8 cellular contexts compared by ENCODE assay signal in genomic region chr3:9947025-9947995, GRCh38. TPM values are rescaled to one million over a fixed set of nuclear protein-coding genes. Genes with fewer than 3 reads are reported as not detected.
DNase-seq lines count a peak whose midpoint lies in the region; ATAC-seq and TF ChIP-seq lines count a peak whose summit lies in the region.

No MANE protein-coding gene starts in this region.

- H3K27me3 Mint-ChIP-seq in activated CD4-positive, alpha-beta memory T cell treated with anti-CD3 and anti-CD28 coated beads, Interleukin-2, amount 10 ng/mL, durations not matched to agents 7 days and 5 days: no peaks in the 10 kb centered on the region

- H3K9me3 ChIP-seq in gastrocnemius medialis: no peaks in the 10 kb centered on the region

- TF ChIP-seq CTCF in astrocyte of the spinal cord (IDR thresholded peaks at IDR 0.05; ENCODE audit: low read depth, low read length): peak; percentile 58
- peak; percentile 56 to 78 (median 74) for TF ChIP-seq CTCF in gastrocnemius medialis (IDR thresholded peaks at IDR 0.05 in 4 of 5, conservative IDR thresholded peaks at IDR 0.05 in 1 of 5)

- in situ Hi-C loops in astrocyte of the spinal cord (cut with HindIII; ENCODE audit: low sequenced_read_pairs) (no loop called here), gastrocnemius medialis (cut with MboI; ENCODE audit: low sequenced_read_pairs in 4 of 4) (no loop called here)

- CTCF ChIA-PET in activated CD4-positive, alpha-beta memory T cell treated with anti-CD3 and anti-CD28 coated beads, Interleukin-2, amount 10 ng/mL, durations not matched to agents 7 days and 5 days (lab: Charles Lee): interaction anchor here (0.6 to 3.6 kb wide), 25 partner anchors 8 to 316 kb away, joined by 3 to 87 read pairs (median 6); partner anchors contain the start of genes ARPC4, CRELD1, EMC3 and FANCD2

- peaks cover 22% of the 10 kb centered on the region for H3K4me1 Mint-ChIP-seq in activated CD4-positive, alpha-beta memory T cell treated with anti-CD3 and anti-CD28 coated beads, Interleukin-2, amount 10 ng/mL, durations not matched to agents 7 days and 5 days

- H3K36me3 ChIP-seq in gastrocnemius medialis: peaks cover 0 to 16% of the 10 kb centered on the region in 2 donors

- H3K4me3 ChIP-seq in astrocyte of the spinal cord (ENCODE audit: low read depth, low read length): peak overlapping the region; percentile 63
- peak overlapping the region; percentile 56 for H3K4me3 ChIP-seq in iPS-11a (ENCODE audit: low read depth, low read length)
- H3K4me3 ChIP-seq in gastrocnemius medialis: peak overlapping the region; percentile 62 to 87 (median 80)

- TF ChIP-seq POLR2A in gastrocnemius medialis (IDR thresholded peaks at IDR 0.05): peak; percentile 70 to 83

- H3K27ac Mint-ChIP-seq in activated CD4-positive, alpha-beta memory T cell treated with anti-CD3 and anti-CD28 coated beads, Interleukin-2, amount 10 ng/mL, durations not matched to agents 7 days and 5 days: no peak overlapping the region

- H3K27me3 ChIP-seq in gastrocnemius medialis: no peaks in the 10 kb centered on the region

- intact Hi-C loops in gastrocnemius medialis (cut with DNase I; ENCODE audit: low total_unique reads): loop anchor here (2.0 to 5.0 kb wide), 3 partner anchors 29 to 80 kb away; partner anchors contain the start of gene FANCD2

- H3K9me3 Mint-ChIP-seq in activated CD4-positive, alpha-beta memory T cell treated with anti-CD3 and anti-CD28 coated beads, Interleukin-2, amount 10 ng/mL, durations not matched to agents 7 days and 5 days: no peaks in the 10 kb centered on the region

- peaks cover 11 to 22% of the 10 kb centered on the region in 2 donors for H3K4me1 ChIP-seq in gastrocnemius medialis

- ATAC-seq in gastrocnemius medialis: peak; percentile 78 to 85

- POLR2A ChIA-PET in activated CD4-positive, alpha-beta memory T cell treated with anti-CD3 and anti-CD28 coated beads, Interleukin-2, amount 10 ng/mL, durations not matched to agents 7 days and 5 days (lab: Charles Lee): interaction anchor here (0.7 to 5.9 kb wide), 10 partner anchors 8 to 373 kb away, joined by 3 to 57 read pairs (median 4); partner anchors contain the start of genes BRPF1, CRELD1, EMC3 and FANCD2

- peak overlapping the region; percentile 79 to 92 (median 84) for H3K27ac ChIP-seq in gastrocnemius medialis

- DNase-seq in NCI-H2107 (lab: John Stamatoyannopoulos, UW) (peak; percentile 46), NCI-H2107 treated with DMSO at 0.1 percent for 48 hours (lab: John Stamatoyannopoulos, UW; ENCODE audit: unreplicated experiment) (no peak), astrocyte of the spinal cord (ENCODE audit: low read depth, low spot score) (peak; percentile 71), gastrocnemius medialis (peak; percentile 71 to 85), NCI-H1048 (lab: John Stamatoyannopoulos, UW) (no peak), SW480 (ENCODE audit: low spot score) (no peak)
- no peak for DNase-seq in activated CD4-positive, alpha-beta memory T cell treated with anti-CD3 and anti-CD28 coated beads, Interleukin-2, amount 10 ng/mL, durations not matched to agents 7 days and 5 days

- peaks cover 3% of the 10 kb centered on the region for H3K36me3 Mint-ChIP-seq in activated CD4-positive, alpha-beta memory T cell treated with anti-CD3 and anti-CD28 coated beads, Interleukin-2, amount 10 ng/mL, durations not matched to agents 7 days and 5 days (ENCODE audit: low read depth)

- H3K4me3 Mint-ChIP-seq in activated CD4-positive, alpha-beta memory T cell treated with anti-CD3 and anti-CD28 coated beads, Interleukin-2, amount 10 ng/mL, durations not matched to agents 7 days and 5 days: no peak overlapping the region

RNA-seq across cellular contexts. Expression of gene PRRT3, which starts 4.9 kb away (rescaled TPM):
- total RNA-seq in gastrocnemius medialis: 1 to 10 TPM in 3 of 4 donors, under 1 TPM in 1; 0.92 to 7.4 (median 2.5) TPM
- 1 to 10 TPM; 5.4 to 6.1 TPM for total RNA-seq in activated CD4-positive, alpha-beta memory T cell treated with anti-CD3 and anti-CD28 coated beads, Interleukin-2, amount 10 ng/mL, durations not matched to agents 7 days and 5 days

RNA-seq across cellular contexts. Expression of gene CRELD1, which starts 13.7 kb away (rescaled TPM):
- total RNA-seq in gastrocnemius medialis: 10 to 100 TPM; 31.6 to 42.3 (median 37.1) TPM
- 10 to 100 TPM; 15.9 to 17.1 TPM for total RNA-seq in activated CD4-positive, alpha-beta memory T cell treated with anti-CD3 and anti-CD28 coated beads, Interleukin-2, amount 10 ng/mL, durations not matched to agents 7 days and 5 days

RNA-seq across cellular contexts. Expression of gene IL17RC, which starts 30.4 kb away (rescaled TPM):
- total RNA-seq in gastrocnemius medialis: 10 to 100 TPM; 14.8 to 67.3 (median 47.2) TPM
- total RNA-seq in activated CD4-positive, alpha-beta memory T cell treated with anti-CD3 and anti-CD28 coated beads, Interleukin-2, amount 10 ng/mL, durations not matched to agents 7 days and 5 days: under 1 TPM; 0.23 to 0.45 TPM

RNA-seq across cellular contexts. Expression of gene EMC3, which starts 39.3 kb away (rescaled TPM):
- total RNA-seq in gastrocnemius medialis: 100 to 1,000 TPM; 147 to 329 (median 204) TPM
- 10 to 100 TPM; 55.5 to 59.5 TPM for total RNA-seq in activated CD4-positive, alpha-beta memory T cell treated with anti-CD3 and anti-CD28 coated beads, Interleukin-2, amount 10 ng/mL, durations not matched to agents 7 days and 5 days

RNA-seq across cellular contexts. Expression of gene IL17RE, which starts 44.7 kb away (rescaled TPM):
- total RNA-seq in gastrocnemius medialis: 1 to 10 TPM in 1 of 4 donors, under 1 TPM in 2, not detected in 1; 0.20 to 1.5 (median 0.64) TPM
- total RNA-seq in activated CD4-positive, alpha-beta memory T cell treated with anti-CD3 and anti-CD28 coated beads, Interleukin-2, amount 10 ng/mL, durations not matched to agents 7 days and 5 days: 1 to 10 TPM; 1.7 to 3.0 TPM

Comparison
In these comparisons a context has a peak if more than half of its experiments do, and no peak if none do; other contexts are left out.
1. DNase-seq: peak in NCI-H2107 (single experiment), astrocyte of the spinal cord (single experiment) and gastrocnemius medialis (2 of 2); none in NCI-H2107 treated with DMSO at 0.1 percent for 48 hours (single experiment), activated CD4-positive, alpha-beta memory T cell treated with anti-CD3 and anti-CD28 coated beads, Interleukin-2, amount 10 ng/mL, durations not matched to agents 7 days and 5 days (single experiment), NCI-H1048 (single experiment) and SW480 (single experiment).
2. RNA of gene IL17RC, which starts 30.4 kb away (total RNA-seq): 14.8 to 67.3 TPM in gastrocnemius medialis; 0.23 to 0.45 TPM in activated CD4-positive, alpha-beta memory T cell treated with anti-CD3 and anti-CD28 coated beads, Interleukin-2, amount 10 ng/mL, durations not matched to agents 7 days and 5 days; every median in the first group is over 10 times any median in the second.
3. Peak in every context shown above with its lines, with median percentiles within 50 percentile points of each other: H3K4me3 ChIP-seq.